8 cellular contexts compared by ENCODE assay signal in the genomic region with DNA sequence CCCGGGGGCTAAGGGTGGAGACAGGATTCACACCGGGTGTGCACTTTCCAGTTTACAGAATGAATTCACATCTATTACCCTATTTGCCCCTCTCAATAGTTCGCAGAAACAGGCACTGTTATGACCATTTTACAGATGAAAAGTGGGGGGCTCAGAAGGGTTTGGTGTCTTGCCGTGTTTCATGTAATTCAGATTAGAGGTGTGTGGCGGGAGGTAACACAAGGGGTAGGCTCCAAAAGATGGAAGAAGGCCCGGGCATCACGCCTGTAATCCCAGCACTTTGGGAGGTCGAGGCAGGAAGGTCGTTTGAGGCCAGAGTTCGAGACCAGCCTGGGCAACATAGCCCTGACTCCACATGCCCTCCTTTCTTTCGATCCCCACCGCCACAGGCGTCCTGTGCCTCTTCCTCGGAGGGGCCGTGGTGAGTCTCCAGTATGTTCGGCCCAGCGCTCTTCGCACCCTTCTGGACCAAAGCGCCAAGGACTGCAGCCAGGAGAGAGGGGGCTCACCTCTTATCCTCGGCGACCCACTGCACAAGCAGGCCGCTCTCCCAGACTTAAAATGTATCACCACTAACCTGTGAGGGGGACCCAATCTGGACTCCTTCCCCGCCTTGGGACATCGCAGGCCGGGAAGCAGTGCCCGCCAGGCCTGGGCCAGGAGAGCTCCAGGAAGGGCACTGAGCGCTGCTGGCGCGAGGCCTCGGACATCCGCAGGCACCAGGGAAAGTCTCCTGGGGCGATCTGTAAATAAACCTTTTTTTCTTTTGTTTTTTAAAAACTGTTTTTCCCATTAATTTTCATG. TPM values are rescaled to one million over a fixed set of nuclear protein-coding genes. Genes with fewer than 3 reads are reported as not detected.
A peak's percentile ranks its signal among the peaks of the same experiment; 100 is the strongest.
DNase-seq lines count a peak whose midpoint lies in the region; ATAC-seq, FAIRE-seq and TF ChIP-seq lines count a peak whose summit lies in the region.

No MANE protein-coding gene starts in this region.

- intact Hi-C loops in left ventricle myocardium inferior (cut with micrococcal nuclease) (no loop called here), esophagus squamous epithelium (cut with DNase I) (loop anchor here (5.0 kb wide), 1 partner anchor 145 kb away; no protein-coding TSS in a partner anchor)

- no peak overlapping the region for H3K27ac ChIP-seq in KMS-11
- H3K27ac ChIP-seq in left ventricle myocardium inferior (replicated peaks): no peak overlapping the region
- no peak overlapping the region for H3K27ac ChIP-seq in endodermal cell (ENCODE audit: low read depth, low read length)
- H3K27ac ChIP-seq in esophagus squamous epithelium: no peak overlapping the region

- peaks cover 89% of the 10 kb centered on the region for H3K27me3 Mint-ChIP-seq in endodermal cell (ENCODE audit: insufficient read depth)

- H3K36me3 ChIP-seq in KMS-11 (ENCODE audit: insufficient read depth): no peaks in the 10 kb centered on the region
- no peaks in the 10 kb centered on the region for H3K36me3 ChIP-seq in left ventricle myocardium inferior
- H3K36me3 ChIP-seq in skeletal muscle satellite cell (ENCODE audit: insufficient read depth, low read length): no peaks in the 10 kb centered on the region
- no peaks in the 10 kb centered on the region for H3K36me3 ChIP-seq in endodermal cell (ENCODE audit: control insufficient read depth, insufficient read depth, low read length)
- peaks cover 0 to 46% (median 7%) of the 10 kb centered on the region in 3 donors for H3K36me3 ChIP-seq in esophagus squamous epithelium

- no peak overlapping the region for H3K4me3 Mint-ChIP-seq in endodermal cell

- TF ChIP-seq CTCF in KMS-11 (conservative IDR thresholded peaks at IDR 0.05; ENCODE audit: low read depth, low read length) (no peak), left ventricle myocardium inferior (IDR thresholded peaks at IDR 0.05; ENCODE audit: borderline replicate concordance) (no peak), endodermal cell (conservative IDR thresholded peaks at IDR 0.05) (no peak), esophagus squamous epithelium (IDR thresholded peaks at IDR 0.05) (no peak)

- H3K27me3 ChIP-seq in KMS-11 (ENCODE audit: insufficient read depth, low read depth) (peaks cover 25% of the 10 kb centered on the region), left ventricle myocardium inferior (ENCODE audit: low read depth) (peaks cover 94% of the 10 kb centered on the region), skeletal muscle satellite cell (ENCODE audit: control insufficient read depth, insufficient read depth, low read length) (peaks cover 56% of the 10 kb centered on the region), endodermal cell (ENCODE audit: control insufficient read depth, insufficient read depth, low read length, poor library complexity, severe bottlenecking) (peaks cover 85% of the 10 kb centered on the region), esophagus squamous epithelium (peaks cover 13 to 96% (median 19%) of the 10 kb centered on the region in 4 donors)

- no peaks in the 10 kb centered on the region for H3K79me2 ChIP-seq in KMS-11 (ENCODE audit: insufficient read depth, low read depth)

- H3K36me3 Mint-ChIP-seq in endodermal cell (ENCODE audit: low read depth): no peaks in the 10 kb centered on the region

- H3K4me1 ChIP-seq in KMS-11 (ENCODE audit: low read depth, poor library complexity, severe bottlenecking) (no peaks in the 10 kb centered on the region), left ventricle myocardium inferior (peaks cover 39% of the 10 kb centered on the region), skeletal muscle satellite cell (ENCODE audit: control insufficient read depth, insufficient read depth, low read length) (peaks cover 10% of the 10 kb centered on the region), endodermal cell (ENCODE audit: control insufficient read depth, insufficient read depth, low read length) (no peaks in the 10 kb centered on the region), esophagus squamous epithelium (peaks cover 5 to 67% (median 37%) of the 10 kb centered on the region in 3 donors)

- peaks cover 7% of the 10 kb centered on the region for H3K9me3 Mint-ChIP-seq in endodermal cell

- no peaks in the 10 kb centered on the region for H4K20me1 ChIP-seq in KMS-11 (ENCODE audit: insufficient read depth)

- no peak for FAIRE-seq in GM12891 (lab: Jason Lieb, UNC)

- H3K9ac ChIP-seq in KMS-11: no peak overlapping the region
- no peak overlapping the region for H3K9ac ChIP-seq in skeletal muscle satellite cell (ENCODE audit: low read depth, low read length)
- no peak overlapping the region for H3K9ac ChIP-seq in endodermal cell (ENCODE audit: extremely low read depth, low read length, poor library complexity, severe bottlenecking)

- no peaks in the 10 kb centered on the region for H3K9me3 ChIP-seq in left ventricle myocardium inferior (replicated peaks)
- no peaks in the 10 kb centered on the region for H3K9me3 ChIP-seq in skeletal muscle satellite cell (replicated peaks; ENCODE audit: low read length)
- no peaks in the 10 kb centered on the region for H3K9me3 ChIP-seq in endodermal cell (ENCODE audit: control insufficient read depth, low read length)
- H3K9me3 ChIP-seq in esophagus squamous epithelium: no peaks in the 10 kb centered on the region

- TF ChIP-seq POLR2A in GM12891 (IDR thresholded peaks at IDR 0.05; ENCODE audit: low read depth, low read length): no peak
- no peak for TF ChIP-seq POLR2A in esophagus squamous epithelium (IDR thresholded peaks at IDR 0.05)

- peaks cover 10% of the 10 kb centered on the region for H3K4me1 Mint-ChIP-seq in endodermal cell

- peak overlapping the region; percentile 66; the same call in 1 of the 2 replicates for H2AFZ ChIP-seq in KMS-11 (ENCODE audit: low read depth)

- H3K4me3 ChIP-seq in KMS-11 (IDR thresholded peaks at IDR 0.05; ENCODE audit: insufficient read depth, low read depth, low read length) (no peak overlapping the region), left ventricle myocardium inferior (peak overlapping the region; percentile 54), skeletal muscle satellite cell (ENCODE audit: low read length) (no peak overlapping the region), endodermal cell (ENCODE audit: low read length) (no peak overlapping the region), esophagus squamous epithelium (peak overlapping the region in 2 of 4 donors; percentile 21 to 45)

- WGBS in endodermal cell (ENCODE audit: insufficient coverage in 1 of 2, insufficient read length in 1 of 2), 2 experiments: 85 to 88% methylated on average over 18 to 32 of the region's 32 CpGs
- WGBS in esophagus squamous epithelium, 2 donors: 46 to 50% methylated on average over 19 to 28 of the region's 32 CpGs

- no peak overlapping the region for H3K27ac Mint-ChIP-seq in endodermal cell

- ATAC-seq in GM19025 (IDR thresholded peaks at IDR 0.05; ENCODE audit: low read depth, unreplicated experiment): peak; percentile 9

- no peak for DNase-seq in left ventricle myocardium inferior
- no peak for DNase-seq in GM12891 (ENCODE audit: insufficient read length, low spot score)
- no peak for DNase-seq in endodermal cell
- no peak for DNase-seq in DMS114 treated with DMSO at 0.1 percent for 48 hours (lab: John Stamatoyannopoulos, UW; ENCODE audit: unreplicated experiment)
- no peak for DNase-seq in esophagus squamous epithelium (lab: John Stamatoyannopoulos, UW)

- H3K4me2 ChIP-seq in KMS-11 (peak overlapping the region; percentile 39; the same call in 1 of the 2 replicates), skeletal muscle satellite cell (ENCODE audit: low read length) (peak overlapping the region; percentile 71)

TF ChIP-seq in GM12891, 5 proteins besides CTCF, POLR2A, EP300 and RAD21:
- TF ChIP-seq SPI1 (IDR thresholded peaks at IDR 0.05; ENCODE audit: low read depth, low read length) (no peak), POU2F2 (IDR thresholded peaks at IDR 0.05; ENCODE audit: low read depth, low read length) (no peak), PAX5 (IDR thresholded peaks at IDR 0.05; ENCODE audit: insufficient read depth, low read length, severe bottlenecking) (no peak), TAF1 (IDR thresholded peaks at IDR 0.05; ENCODE audit: low read depth, low read length) (no peak), POLR2AphosphoS5 (IDR thresholded peaks at IDR 0.05; ENCODE audit: low read depth, low read length) (no peak)

RNA-seq across cellular contexts. Expression of a gene that starts 3.4 kb away (rescaled TPM):
- total RNA-seq in left ventricle myocardium inferior (not detected), endodermal cell (not detected), esophagus squamous epithelium (10 to 100 TPM in 2 of 4 donors, 1 to 10 TPM in 1, not detected in 1; 6.3 to 20.6 (median 13.6) TPM)
- not detected in 2 replicates for total RNA-seq in skeletal muscle satellite cell (2012; rRNA removed)
- polyA plus RNA-seq in GM12891 (2012; ENCODE audit: low read depth, missing spikeins): not detected
- not detected for polyA plus RNA-seq in endodermal cell (2013, experiment 1 of 2)
- polyA plus RNA-seq in endodermal cell (2013, experiment 2 of 2): not detected

RNA-seq across cellular contexts. Expression of a gene that starts 3.6 kb away (rescaled TPM):
- 0.05 TPM for total RNA-seq in left ventricle myocardium inferior
- total RNA-seq in skeletal muscle satellite cell (2012; rRNA removed): not detected in 2 replicates
- polyA plus RNA-seq in GM12891 (2012; ENCODE audit: low read depth, missing spikeins): 0.04 TPM
- under 1 TPM; 0.11 to 0.13 TPM for total RNA-seq in endodermal cell
- 0.11 TPM for polyA plus RNA-seq in endodermal cell (2013, experiment 1 of 2)
- polyA plus RNA-seq in endodermal cell (2013, experiment 2 of 2): 0.08 TPM
- total RNA-seq in esophagus squamous epithelium: 10 to 100 TPM in 3 of 4 donors, 1 to 10 TPM in 1; 5.0 to 50.7 (median 22.6) TPM

RNA-seq across cellular contexts. Expression of a gene that starts 12.2 kb away (rescaled TPM):
- total RNA-seq in left ventricle myocardium inferior: 0.30 TPM
- total RNA-seq in skeletal muscle satellite cell (2012; rRNA removed): not detected in 2 replicates
- not detected for polyA plus RNA-seq in GM12891 (2012; ENCODE audit: low read depth, missing spikeins)
- under 1 TPM; 0.86 to 0.99 TPM for total RNA-seq in endodermal cell
- 0.14 TPM for polyA plus RNA-seq in endodermal cell (2013, experiment 1 of 2)
- 0.91 TPM for polyA plus RNA-seq in endodermal cell (2013, experiment 2 of 2)
- 100 to 1,000 TPM in 3 of 4 donors, 10 to 100 TPM in 1; 64.0 to 202 (median 134) TPM for total RNA-seq in esophagus squamous epithelium

RNA-seq across cellular contexts. Expression of a gene that starts 12.3 kb away (rescaled TPM):
- total RNA-seq in left ventricle myocardium inferior (0.80 TPM), endodermal cell (1 to 10 TPM; 1.2 to 1.9 TPM), esophagus squamous epithelium (100 to 1,000 TPM in 2 of 4 donors, 10 to 100 TPM in 2; 87.5 to 202 (median 122) TPM)
- not detected in 2 replicates for total RNA-seq in skeletal muscle satellite cell (2012; rRNA removed)
- 0.62 TPM for polyA plus RNA-seq in GM12891 (2012; ENCODE audit: low read depth, missing spikeins)
- polyA plus RNA-seq in endodermal cell (2013, experiment 1 of 2): 0.43 TPM
- polyA plus RNA-seq in endodermal cell (2013, experiment 2 of 2): 0.29 TPM

Comparison
In these comparisons a context has a peak if more than half of its experiments do, and no peak if none do; other contexts are left out.
1. RNA of a gene that starts 12.2 kb away (total RNA-seq): 64.0 to 202 TPM in esophagus squamous epithelium; 0.86 to 0.99 TPM in endodermal cell and 0.30 TPM in left ventricle myocardium inferior (single experiment); every median in the first group is over 10 times any median in the second.